8 cellular contexts compared by ENCODE assay signal in the genomic region with DNA sequence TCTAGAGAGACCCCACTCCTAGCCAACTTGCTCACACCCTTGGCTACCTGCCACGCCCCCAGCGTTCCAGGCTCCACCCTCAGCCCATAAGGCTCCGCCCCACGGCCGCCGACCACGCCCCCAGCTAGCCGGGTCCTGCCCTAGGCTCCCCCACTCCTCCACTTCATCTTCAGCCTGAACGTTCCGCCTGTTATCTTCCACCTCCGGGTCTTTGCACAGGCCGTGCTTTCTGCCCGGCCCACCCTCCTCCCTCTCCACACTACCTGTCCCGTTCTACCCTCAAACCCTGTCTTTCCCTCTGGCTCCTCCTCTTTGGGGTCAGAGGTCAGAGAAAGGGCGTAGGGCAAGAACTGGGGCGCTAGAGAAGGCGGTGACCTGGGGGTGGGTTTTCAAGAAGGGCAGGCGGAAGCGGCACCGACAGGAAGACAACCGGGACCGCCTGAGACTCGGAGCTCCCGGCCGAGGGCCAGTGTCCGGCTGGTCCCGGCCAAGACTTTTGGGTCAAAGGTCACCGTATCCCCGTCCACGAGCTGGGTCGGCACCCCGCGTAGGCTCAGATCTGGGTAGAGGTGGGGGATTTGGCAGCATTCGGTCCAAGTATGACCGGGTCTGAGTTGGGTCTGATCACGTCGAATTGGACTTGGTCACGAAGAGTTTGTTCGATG. TPM values are rescaled to one million over a fixed set of nuclear protein-coding genes. Genes with fewer than 3 reads are reported as not detected.
DNase-seq lines count a peak whose midpoint lies in the region; ATAC-seq, FAIRE-seq and TF ChIP-seq lines count a peak whose summit lies in the region.
"Had no signal": no experiment of that assay in that cellular context is flagged by ENCODE, and none has a peak within 500 bp of the region (broad histone marks: within the 10 kb centered on the region; RNA-seq: fewer than 3 reads in every experiment).

No MANE protein-coding gene starts in this region.

- peaks cover 0 to 6% (median 0%) of the 10 kb centered on the region in 3 donors for H3K36me3 Mint-ChIP-seq in naive thymus-derived CD8-positive, alpha-beta T cell

- H3K4me1 Mint-ChIP-seq in naive thymus-derived CD8-positive, alpha-beta T cell: peaks cover 15 to 37% (median 26%) of the 10 kb centered on the region in 4 donors

- TF ChIP-seq CTCF in WI38 (IDR thresholded peaks at IDR 0.05; ENCODE audit: low read depth, low read length) (no peak), epithelial cell of proximal tubule (conservative IDR thresholded peaks at IDR 0.05; ENCODE audit: low read depth, low read length) (no peak)

- no peak for TF ChIP-seq POLR2A in GM12892 (IDR thresholded peaks at IDR 0.05; ENCODE audit: low read depth, low read length)

- H3K4me3 ChIP-seq in WI38 (ENCODE audit: low read depth, low read length) (peak overlapping the region; percentile 53), epithelial cell of proximal tubule (ENCODE audit: low read depth, low read length) (peak overlapping the region; percentile 58)

- H3K9me3 Mint-ChIP-seq in naive thymus-derived CD8-positive, alpha-beta T cell: no peaks in the 10 kb centered on the region

- peaks cover 19 to 78% (median 49%) of the 10 kb centered on the region in 5 donors for H3K27me3 Mint-ChIP-seq in naive thymus-derived CD8-positive, alpha-beta T cell

- FAIRE-seq in GM12892 (lab: Jason Lieb, UNC): peak; percentile 21

- in situ Hi-C loops in KBM-7 (cut with MboI; ENCODE audit: low pct_unique_long_range_greater_than_20kb, low sequenced_read_pairs): no loop called here

- POLR2A ChIA-PET in naive thymus-derived CD8-positive, alpha-beta T cell (lab: Charles Lee): interaction anchor here (0.8 to 1.8 kb wide), 3 partner anchors 9 to 56 kb away, joined by 3 to 5 read pairs (median 3); no protein-coding TSS in a partner anchor

- no peak for DNase-seq in GM12892 (ENCODE audit: insufficient read length)
- DNase-seq in KBM-7: peak; percentile 65
- no peak for DNase-seq in epithelial cell of proximal tubule (ENCODE audit: low read depth)
- peak in 1 of 10 donors; percentile 22 for DNase-seq in naive thymus-derived CD8-positive, alpha-beta T cell

- H3K4me3 Mint-ChIP-seq in naive thymus-derived CD8-positive, alpha-beta T cell: peak overlapping the region; percentile 76 to 92 (median 87)

- H3K27ac Mint-ChIP-seq in naive thymus-derived CD8-positive, alpha-beta T cell: peak overlapping the region in 3 of 10 donors; percentile 57 to 67 (median 63)

- ATAC-seq in naive thymus-derived CD8-positive, alpha-beta T cell: peak in 1 of 2 donors; percentile 24
- ATAC-seq in GM21786 (IDR thresholded peaks at IDR 0.05; ENCODE audit: unreplicated experiment): no peak
- ATAC-seq in GM18511 (IDR thresholded peaks at IDR 0.05; ENCODE audit: unreplicated experiment): no peak

RNA-seq across cellular contexts. Expression of a gene that starts 2.2 kb away (rescaled TPM):
- polyA plus RNA-seq in GM12892 (2012; ENCODE audit: missing spikeins): 2.2 TPM
- total RNA-seq in epithelial cell of proximal tubule: 0.63 TPM in 1 of 2 replicates, not detected in the other
- not detected for total RNA-seq in naive thymus-derived CD8-positive, alpha-beta T cell
- not detected for polyA plus RNA-seq in naive thymus-derived CD8-positive, alpha-beta T cell
- total RNA-seq: activated CD8-positive, alpha-beta memory T cell treated with anti-CD3 and anti-CD28 coated beads for 36 hours had no signal

RNA-seq across cellular contexts. Expression of a gene that starts 20.1 kb away (rescaled TPM):
- polyA plus RNA-seq in GM12892 (2012; ENCODE audit: missing spikeins): 2.2 TPM
- total RNA-seq in epithelial cell of proximal tubule: 0.17 and 0.43 TPM in 2 replicates
- 1 to 10 TPM; 2.9 to 3.8 TPM for total RNA-seq in naive thymus-derived CD8-positive, alpha-beta T cell
- polyA plus RNA-seq in naive thymus-derived CD8-positive, alpha-beta T cell: 1 to 10 TPM; 1.3 to 2.3 (median 1.8) TPM

RNA-seq across cellular contexts. Expression of a gene that starts 31.0 kb away (rescaled TPM):
- polyA plus RNA-seq in GM12892 (2012; ENCODE audit: missing spikeins): 7.1 TPM
- total RNA-seq in epithelial cell of proximal tubule: 50.1 and 70.9 TPM in 2 replicates
- total RNA-seq in naive thymus-derived CD8-positive, alpha-beta T cell: 1 to 10 TPM; 5.8 to 7.0 TPM
- 10 to 100 TPM in 1 of 3 donors, 1 to 10 TPM in 2; 5.1 to 12.2 (median 9.4) TPM for polyA plus RNA-seq in naive thymus-derived CD8-positive, alpha-beta T cell

RNA-seq across cellular contexts. Expression of a gene that starts 50.3 kb away (rescaled TPM):
- polyA plus RNA-seq in GM12892 (2012; ENCODE audit: missing spikeins): 0.68 TPM
- 0.07 and 1.3 TPM in 2 replicates for total RNA-seq in epithelial cell of proximal tubule
- 1 to 10 TPM; 7.4 to 8.4 TPM for total RNA-seq in naive thymus-derived CD8-positive, alpha-beta T cell
- polyA plus RNA-seq in naive thymus-derived CD8-positive, alpha-beta T cell: under 1 TPM in 2 of 3 donors, not detected in 1; 0.06 to 0.15 TPM

RNA-seq across cellular contexts. Expression of a gene that starts 50.4 kb away (rescaled TPM):
- polyA plus RNA-seq in GM12892 (2012; ENCODE audit: missing spikeins): 309 TPM
- total RNA-seq in epithelial cell of proximal tubule: 10.1 and 11.3 TPM in 2 replicates
- total RNA-seq in naive thymus-derived CD8-positive, alpha-beta T cell: 10 to 100 TPM; 13.7 to 15.3 TPM
- 1 to 10 TPM; 3.3 to 7.1 (median 5.4) TPM for polyA plus RNA-seq in naive thymus-derived CD8-positive, alpha-beta T cell
